In genomic region chr17:82403662-82404660, GRCh38 we compare ENCODE assay signal across 22 cellular contexts. TPM values are rescaled to one million over a fixed set of nuclear protein-coding genes. Genes with fewer than 3 reads are reported as not detected.
"Had no signal": no experiment of that assay in that cellular context is flagged by ENCODE, and none has a peak within 500 bp of the region (broad histone marks: within the 10 kb centered on the region; RNA-seq: fewer than 3 reads in every experiment).

No MANE protein-coding gene starts in this region.

- H3K27me3 ChIP-seq: breast epithelium, gastrocnemius medialis, right atrium auricular region, testis, upper lobe of left lung had no signal

- FAIRE-seq: astrocyte, endometrium had no signal

- ATAC-seq: activated CD8-positive, alpha-beta T cell treated with anti-CD3 and anti-CD28 coated beads for 36 hours; gastrocnemius medialis had no signal

- H3K27ac ChIP-seq: breast epithelium, gastrocnemius medialis, left ventricle myocardium inferior, prostate gland, right atrium auricular region, skin epidermis, testis, upper lobe of left lung had no signal

- H3K4me1 ChIP-seq: breast epithelium, prostate gland, testis had no signal

- H3K4me3 ChIP-seq: breast epithelium, gastrocnemius medialis, left ventricle myocardium inferior, prostate gland, right atrium auricular region, skin epidermis, upper lobe of left lung had no signal

- H3K9me3 ChIP-seq: breast epithelium, gastrocnemius medialis, left ventricle myocardium inferior, prostate gland, right atrium auricular region, testis, upper lobe of left lung had no signal

- DNase-seq: activated CD4-positive, alpha-beta T cell treated with anti-CD3 and anti-CD28 coated beads, Interleukin-2, amount 10 ng/mL, durations not matched to agents 24 days and 14 days; activated CD8-positive, alpha-beta T cell treated with anti-CD3 and anti-CD28 coated beads for 36 hours; activated naive CD4-positive, alpha-beta T cell treated with anti-CD3 and anti-CD28 coated beads, Interleukin-2, amount 50 U/mL, for 16 hours; activated T-cell treated with anti-CD3 and anti-CD28 coated beads, Interleukin-2, amount 50 U/mL, for 24 hours; cortex of kidney; erythroblast; gastrocnemius medialis; head of caudate nucleus; left ventricle myocardium inferior; mammary epithelial cell; stimulated activated CD4-positive, alpha-beta T cell treated with anti-CD3 and anti-CD28 coated beads, Interleukin-15, amount 100 ng/mL, for 24 hours; stimulated activated CD4-positive, alpha-beta T cell treated with anti-CD3 and anti-CD28 coated beads, Interleukin-2, amount 100 ng/mL, for 48 hours; testis had no signal

RNA-seq across cellular contexts. Expression of gene UTS2R, which starts 32.4 kb away (rescaled TPM):
- total RNA-seq: activated CD8-positive, alpha-beta T cell treated with anti-CD3 and anti-CD28 coated beads for 36 hours; astrocyte; gastrocnemius medialis; mammary epithelial cell; osteocyte; prostate gland had no signal
- polyA plus RNA-seq: mammary epithelial cell, neural cell had no signal

RNA-seq across cellular contexts. Expression of gene TEX19, which starts 44.9 kb away (rescaled TPM):
- total RNA-seq: activated CD8-positive, alpha-beta T cell treated with anti-CD3 and anti-CD28 coated beads for 36 hours; astrocyte; breast epithelium; left ventricle myocardium inferior; mammary epithelial cell; osteocyte; right atrium auricular region; upper lobe of left lung had no signal
- polyA plus RNA-seq: mammary epithelial cell, neural cell had no signal
